31 cellular contexts compared by ENCODE assay signal in genomic region chr21:17976139-17976538, GRCh38.
"Had no signal": no experiment of that assay in that cellular context is flagged by ENCODE, and none has a peak within 500 bp of the region (broad histone marks: within the 10 kb centered on the region; RNA-seq: fewer than 3 reads in every experiment).

No MANE protein-coding gene starts in this region.

- DNase-seq: activated B cell treated with CpG ODN at 0.5 μM for 24 hours; activated CD4-positive, alpha-beta T cell treated with anti-CD3 and anti-CD28 coated beads for 48 hours; activated CD4-positive, alpha-beta T cell treated with anti-CD3 and anti-CD28 coated beads, Interleukin-2, amount 50 U/mL, for 1 hour; activated CD4-positive, alpha-beta T cell treated with anti-CD3 and anti-CD28 coated beads, Interleukin-2, amount 50 U/mL, for 48 hours; activated CD8-positive, alpha-beta memory T cell treated with anti-CD3 and anti-CD28 coated beads for 24 hours; activated CD8-positive, alpha-beta T cell treated with anti-CD3 and anti-CD28 coated beads for 36 hours; activated effector memory CD4-positive, alpha-beta T cell treated with anti-CD3 and anti-CD28 coated beads, Interleukin-2, amount 50 U/mL, for 16 hours; activated naive CD4-positive, alpha-beta T cell treated with anti-CD3 and anti-CD28 coated beads for 36 hours; activated naive CD8-positive, alpha-beta T cell treated with anti-CD3 and anti-CD28 coated beads for 36 hours; activated naive CD8-positive, alpha-beta T cell treated with anti-CD3 and anti-CD28 coated beads, Interleukin-2, amount 50 U/mL, for 24 hours; activated T-cell treated with anti-CD3 and anti-CD28 coated beads, Interleukin-2, amount 50 U/mL, for 48 hours; adrenal gland; body of pancreas; caudate nucleus; colonic mucosa; dorsolateral prefrontal cortex; effector memory CD4-positive, alpha-beta T cell; endodermal cell; head of caudate nucleus; hippocampal formation; T-helper 1 cell; T-helper 17 cell; T1000; WERI-Rb-1 had no signal

- H3K4me3 Mint-ChIP-seq: activated B cell treated with CpG ODN at 0.5 μM for 24 hours; activated CD8-positive, alpha-beta T cell treated with anti-CD3 and anti-CD28 coated beads for 36 hours; activated naive CD4-positive, alpha-beta T cell treated with anti-CD3 and anti-CD28 coated beads for 36 hours; activated naive CD4-positive, alpha-beta T cell treated with anti-CD3 and anti-CD28 coated beads, Interleukin-2, amount 50 U/mL, for 24 hours; activated naive CD8-positive, alpha-beta T cell treated with anti-CD3 and anti-CD28 coated beads for 36 hours; activated naive CD8-positive, alpha-beta T cell treated with anti-CD3 and anti-CD28 coated beads, Interleukin-2, amount 50 U/mL, for 24 hours; activated T-helper 1 cell treated with anti-CD3 and anti-CD28 coated beads, Interleukin-12 subunit alpha, Interleukin-12 subunit beta, Interleukin-2, Interleukin-4 antibody, amounts not matched to agents 30 ng/mL and 10 ng/mL and 1 ng/mL, durations not matched to agents 14 hours and 24 hours and 36 hours; dendritic cell treated with granulocyte-macrophage colony-stimulating factor and Interleukin-4, amounts not matched to agents 40 ng/mL and 50 ng/mL, for 4 days; endodermal cell; T-helper 17 cell; T-helper 2 cell treated with Interferon-gamma antibody and Interleukin-4, amounts not matched to agents 5 μg/mL and 100 μg/mL, for 36 hours had no signal

- H3K27me3 ChIP-seq: adrenal gland, body of pancreas, colonic mucosa, dorsolateral prefrontal cortex had no signal

- H3K36me3 Mint-ChIP-seq: activated naive CD4-positive, alpha-beta T cell treated with anti-CD3 and anti-CD28 coated beads, Interleukin-2, amount 50 U/mL, for 24 hours; activated naive CD8-positive, alpha-beta T cell treated with anti-CD3 and anti-CD28 coated beads for 36 hours had no signal

- H3K4me1 Mint-ChIP-seq: activated B cell treated with CpG ODN at 0.5 μM for 24 hours; activated naive CD4-positive, alpha-beta T cell treated with anti-CD3 and anti-CD28 coated beads, Interleukin-2, amount 50 U/mL, for 24 hours; activated naive CD8-positive, alpha-beta T cell treated with anti-CD3 and anti-CD28 coated beads for 36 hours; activated naive CD8-positive, alpha-beta T cell treated with anti-CD3 and anti-CD28 coated beads, Interleukin-2, amount 50 U/mL, for 24 hours; endodermal cell; T-helper 17 cell had no signal

- H3K4me1 ChIP-seq: body of pancreas, colonic mucosa had no signal

- ATAC-seq: activated CD4-positive, CD25-positive, alpha-beta regulatory T cell treated with anti-CD3 and anti-CD28 coated beads, Interleukin-2, amount 50 U/mL, for 24 hours; activated CD8-positive, alpha-beta T cell treated with anti-CD3 and anti-CD28 coated beads for 36 hours; activated naive CD8-positive, alpha-beta T cell treated with anti-CD3 and anti-CD28 coated beads, Interleukin-2, amount 50 U/mL, for 24 hours; body of pancreas; esophagus mucosa; T-helper 17 cell had no signal

- H3K9me3 ChIP-seq: adrenal gland, body of pancreas, colonic mucosa had no signal

- H3K27ac Mint-ChIP-seq: activated B cell treated with CpG ODN at 0.5 μM for 24 hours; activated CD8-positive, alpha-beta T cell treated with anti-CD3 and anti-CD28 coated beads for 36 hours; activated naive CD4-positive, alpha-beta T cell treated with anti-CD3 and anti-CD28 coated beads for 36 hours; activated naive CD4-positive, alpha-beta T cell treated with anti-CD3 and anti-CD28 coated beads, Interleukin-2, amount 50 U/mL, for 24 hours; activated naive CD8-positive, alpha-beta T cell treated with anti-CD3 and anti-CD28 coated beads for 36 hours; activated naive CD8-positive, alpha-beta T cell treated with anti-CD3 and anti-CD28 coated beads, Interleukin-2, amount 50 U/mL, for 24 hours; activated T-helper 1 cell treated with anti-CD3 and anti-CD28 coated beads, Interleukin-12 subunit alpha, Interleukin-12 subunit beta, Interleukin-2, Interleukin-4 antibody, amounts not matched to agents 30 ng/mL and 10 ng/mL and 1 ng/mL, durations not matched to agents 14 hours and 24 hours and 36 hours; activated T-helper 2 cell treated with anti-CD3 and anti-CD28 coated beads, Interferon-gamma antibody, Interleukin-2, Interleukin-4, amounts not matched to agents 10 μg/mL and 5 μg/mL and 100 μg/mL, durations not matched to agents 14 hours and 24 hours and 36 hours; dendritic cell treated with granulocyte-macrophage colony-stimulating factor and Interleukin-4, amounts not matched to agents 40 ng/mL and 50 ng/mL, for 4 days; endodermal cell; T-helper 17 cell; T-helper 2 cell treated with Interferon-gamma antibody and Interleukin-4, amounts not matched to agents 5 μg/mL and 100 μg/mL, for 36 hours had no signal

- H3K9me3 Mint-ChIP-seq: activated CD8-positive, alpha-beta T cell treated with anti-CD3 and anti-CD28 coated beads for 36 hours; activated naive CD4-positive, alpha-beta T cell treated with anti-CD3 and anti-CD28 coated beads for 36 hours; activated naive CD4-positive, alpha-beta T cell treated with anti-CD3 and anti-CD28 coated beads, Interleukin-2, amount 50 U/mL, for 24 hours; activated naive CD8-positive, alpha-beta T cell treated with anti-CD3 and anti-CD28 coated beads for 36 hours; activated naive CD8-positive, alpha-beta T cell treated with anti-CD3 and anti-CD28 coated beads, Interleukin-2, amount 50 U/mL, for 24 hours; activated T-helper 2 cell treated with anti-CD3 and anti-CD28 coated beads, Interferon-gamma antibody, Interleukin-2, Interleukin-4, amounts not matched to agents 10 μg/mL and 5 μg/mL and 100 μg/mL, durations not matched to agents 14 hours and 24 hours and 36 hours; dendritic cell treated with granulocyte-macrophage colony-stimulating factor and Interleukin-4, amounts not matched to agents 40 ng/mL and 50 ng/mL, for 4 days; endodermal cell; T-helper 2 cell treated with Interferon-gamma antibody and Interleukin-4, amounts not matched to agents 5 μg/mL and 100 μg/mL, for 36 hours had no signal

- H3K27ac ChIP-seq: adrenal gland, body of pancreas, colonic mucosa, dorsolateral prefrontal cortex, WERI-Rb-1 had no signal

- H3K27me3 Mint-ChIP-seq: activated B cell treated with CpG ODN at 0.5 μM for 24 hours; activated naive CD8-positive, alpha-beta T cell treated with anti-CD3 and anti-CD28 coated beads for 36 hours; activated naive CD8-positive, alpha-beta T cell treated with anti-CD3 and anti-CD28 coated beads, Interleukin-2, amount 50 U/mL, for 24 hours; dendritic cell treated with granulocyte-macrophage colony-stimulating factor and Interleukin-4, amounts not matched to agents 40 ng/mL and 50 ng/mL, for 4 days; T-helper 17 cell had no signal

- H3K4me3 ChIP-seq: adrenal gland, body of pancreas, colonic mucosa, dorsolateral prefrontal cortex had no signal

- H3K36me3 ChIP-seq: adrenal gland, colonic mucosa, WERI-Rb-1 had no signal
